Comparison of ENCODE assay signal across 21 cellular contexts in genomic region chr11:28657378-28658030, GRCh38.
DNase-seq lines count a peak whose midpoint lies in the region; ATAC-seq, FAIRE-seq and TF ChIP-seq lines count a peak whose summit lies in the region.
"Had no signal": no experiment of that assay in that cellular context is flagged by ENCODE, and none has a peak within 500 bp of the region (broad histone marks: within the 10 kb centered on the region; RNA-seq: fewer than 3 reads in every experiment).

No MANE protein-coding gene starts in this region.

- no peaks in the 10 kb centered on the region for H3K9me1 ChIP-seq in keratinocyte (ENCODE audit: control insufficient read depth, extremely low read depth, insufficient read depth, low read length)

- no peak for FAIRE-seq in keratinocyte (lab: Jason Lieb, UNC)
- FAIRE-seq: pancreas had no signal

- H3K4me1 ChIP-seq in keratinocyte (ENCODE audit: control insufficient read depth, extremely low read depth, insufficient read depth, low read length) = peaks cover 5% of the 10 kb centered on the region
- H3K4me1 ChIP-seq: pancreas, upper lobe of right lung had no signal

- H3K9me3 ChIP-seq in keratinocyte (ENCODE audit: control insufficient read depth, low read depth, low read length) = no peaks in the 10 kb centered on the region
- H3K9me3 ChIP-seq: pancreas, upper lobe of right lung had no signal

- H3K36me3 Mint-ChIP-seq in activated T-helper 17 cell treated with anti-CD3 and anti-CD28 coated beads, Interleukin-2, amount 50 U/mL, for 72 hours (ENCODE audit: low read depth) = no peaks in the 10 kb centered on the region
- H3K36me3 Mint-ChIP-seq: naive thymus-derived CD4-positive, alpha-beta T cell had no signal

- peak overlapping the region; percentile 2 for H3K27ac ChIP-seq in brain microvascular endothelial cell
- no peak overlapping the region for H3K27ac ChIP-seq in keratinocyte (ENCODE audit: control insufficient read depth, insufficient read depth, low read length)
- H3K27ac ChIP-seq: coronary artery, pancreas, skin epidermis, upper lobe of right lung had no signal

- H3K27ac Mint-ChIP-seq in activated T-helper 17 cell treated with anti-CD3 and anti-CD28 coated beads, Interleukin-2, amount 50 U/mL, for 72 hours = no peak overlapping the region
- H3K27ac Mint-ChIP-seq: activated CD4-positive, alpha-beta T cell treated with anti-CD3 and anti-CD28 coated beads, Interleukin-2, amount 10 ng/mL, durations not matched to agents 24 days and 14 days; CD4-positive, alpha-beta T cell; naive thymus-derived CD4-positive, alpha-beta T cell had no signal

- TF ChIP-seq CTCF in brain microvascular endothelial cell (IDR thresholded peaks at IDR 0.05; ENCODE audit: low read depth, low read length, missing control alignments) (no peak), keratinocyte (optimal IDR thresholded peaks at IDR 0.05 in 1 of 3, IDR thresholded peaks at IDR 0.05 in 1 of 3, conservative IDR thresholded peaks at IDR 0.05 in 1 of 3; ENCODE audit: extremely low read depth in 1 of 3, insufficient read depth in 2 of 3, low read length in 3 of 3) (no peak)

- peaks cover 3% of the 10 kb centered on the region for H3K27me3 Mint-ChIP-seq in activated T-helper 17 cell treated with anti-CD3 and anti-CD28 coated beads, Interleukin-2, amount 50 U/mL, for 72 hours
- H3K27me3 Mint-ChIP-seq: activated CD4-positive, alpha-beta T cell treated with anti-CD3 and anti-CD28 coated beads, Interleukin-2, amount 10 ng/mL, durations not matched to agents 24 days and 14 days; CD4-positive, alpha-beta T cell had no signal

- no peak for ATAC-seq in GM19395 (IDR thresholded peaks at IDR 0.05; ENCODE audit: unreplicated experiment)
- ATAC-seq in activated T-helper 17 cell treated with anti-CD3 and anti-CD28 coated beads, Interleukin-2, amount 50 U/mL, for 72 hours (replicated peaks) = no peak
- ATAC-seq: left ventricle myocardium superior; naive thymus-derived CD4-positive, alpha-beta T cell; upper lobe of right lung had no signal

- dilution Hi-C loops in keratinocyte (cut with MboI; ENCODE audit: extremely low pct_ligation_motif_present, low sequenced_read_pairs) = no loop called here

- peak; percentile 49 for DNase-seq in COLO829 (ENCODE audit: low spot score)
- DNase-seq in M059J (ENCODE audit: low read depth) = peak; percentile 76
- no peak for DNase-seq in brain microvascular endothelial cell
- peak; percentile 4 for DNase-seq in keratinocyte (ENCODE audit: low read depth, low spot score)
- no peak for DNase-seq in NCI-H510A treated with DMSO at 0.1 percent for 48 hours (lab: John Stamatoyannopoulos, UW)
- no peak for DNase-seq in NCI-H82 treated with DMSO at 0.1 percent for 48 hours (lab: John Stamatoyannopoulos, UW; ENCODE audit: unreplicated experiment)
- DNase-seq: activated CD4-positive, alpha-beta T cell treated with anti-CD3 and anti-CD28 coated beads, Interleukin-2, amount 10 ng/mL, durations not matched to agents 24 days and 14 days; activated gamma-delta T cell treated with Interleukin-2 at 50 U/mL for 16 hours; amygdala; CD4-positive, alpha-beta T cell; DMS79 treated with DMSO at 0.1 percent for 48 hours; left ventricle myocardium superior; naive thymus-derived CD4-positive, alpha-beta T cell; NCI-H748 treated with DMSO at 0.1 percent for 48 hours; pancreas; stimulated activated CD4-positive, alpha-beta T cell treated with anti-CD3 and anti-CD28 coated beads, Interleukin-2, amount 100 ng/mL, for 48 hours; upper lobe of right lung had no signal

- no peaks in the 10 kb centered on the region for H3K79me2 ChIP-seq in keratinocyte (ENCODE audit: control insufficient read depth, insufficient read depth, low read length)

- H4K20me1 ChIP-seq in keratinocyte (ENCODE audit: control insufficient read depth, extremely low read depth, insufficient read depth, low read length) = no peaks in the 10 kb centered on the region

- H2AFZ ChIP-seq in keratinocyte (ENCODE audit: control insufficient read depth, low read length) = no peak overlapping the region

- H3K36me3 ChIP-seq in brain microvascular endothelial cell (replicated peaks) (no peaks in the 10 kb centered on the region), keratinocyte (ENCODE audit: control insufficient read depth in 2 of 2, extremely low read depth in 1 of 2, insufficient read depth in 2 of 2, low read length in 2 of 2) (no peaks in the 10 kb centered on the region)
- H3K36me3 ChIP-seq: pancreas, upper lobe of right lung had no signal

- in situ Hi-C loops in brain microvascular endothelial cell (cut with HindIII; ENCODE audit: low pct_ligation_motif_present, low sequenced_read_pairs) = no loop called here

- H3K27me3 ChIP-seq in brain microvascular endothelial cell (replicated peaks) (no peaks in the 10 kb centered on the region), keratinocyte (ENCODE audit: control insufficient read depth, extremely low read depth, insufficient read depth, low read length) (no peaks in the 10 kb centered on the region)
- H3K27me3 ChIP-seq: pancreas, upper lobe of right lung had no signal

- H3K4me3 ChIP-seq in brain microvascular endothelial cell (ENCODE audit: low read depth, low read length) (no peak overlapping the region), keratinocyte (ENCODE audit: control insufficient read depth in 2 of 3, extremely low read depth in 1 of 3, insufficient read depth in 2 of 3, low read depth in 1 of 3, low read length in 3 of 3) (no peak overlapping the region)
- H3K4me3 ChIP-seq: coronary artery, pancreas, skin epidermis, upper lobe of right lung had no signal

- H3K9ac ChIP-seq in keratinocyte (ENCODE audit: control insufficient read depth, extremely low read depth, insufficient read depth, low read length) = no peak overlapping the region

- H3K4me2 ChIP-seq in keratinocyte (ENCODE audit: control insufficient read depth, extremely low read depth, insufficient read depth, low read depth, low read length) = no peak overlapping the region

- no peaks in the 10 kb centered on the region for H3K4me1 Mint-ChIP-seq in activated T-helper 17 cell treated with anti-CD3 and anti-CD28 coated beads, Interleukin-2, amount 50 U/mL, for 72 hours
- H3K4me1 Mint-ChIP-seq: activated CD4-positive, alpha-beta T cell treated with anti-CD3 and anti-CD28 coated beads, Interleukin-2, amount 10 ng/mL, durations not matched to agents 24 days and 14 days had no signal

- H3K4me3 Mint-ChIP-seq in activated T-helper 17 cell treated with anti-CD3 and anti-CD28 coated beads, Interleukin-2, amount 50 U/mL, for 72 hours = no peak overlapping the region
- H3K4me3 Mint-ChIP-seq: activated CD4-positive, alpha-beta T cell treated with anti-CD3 and anti-CD28 coated beads, Interleukin-2, amount 10 ng/mL, durations not matched to agents 24 days and 14 days; CD4-positive, alpha-beta T cell; naive thymus-derived CD4-positive, alpha-beta T cell had no signal

- H3K9me3 Mint-ChIP-seq in activated T-helper 17 cell treated with anti-CD3 and anti-CD28 coated beads, Interleukin-2, amount 50 U/mL, for 72 hours = peaks cover 3% of the 10 kb centered on the region
- H3K9me3 Mint-ChIP-seq: activated CD4-positive, alpha-beta T cell treated with anti-CD3 and anti-CD28 coated beads, Interleukin-2, amount 10 ng/mL, durations not matched to agents 24 days and 14 days had no signal

Comparison
In these comparisons a context has a peak if more than half of its experiments do, and no peak if none do; other contexts are left out.
1. DNase-seq: peak in COLO829 (single experiment), M059J (single experiment) and keratinocyte (single experiment); none in brain microvascular endothelial cell (single experiment), NCI-H510A treated with DMSO at 0.1 percent for 48 hours (single experiment) and NCI-H82 treated with DMSO at 0.1 percent for 48 hours (single experiment).